Comparison of ENCODE assay signal across 23 cellular contexts in the genomic region with DNA sequence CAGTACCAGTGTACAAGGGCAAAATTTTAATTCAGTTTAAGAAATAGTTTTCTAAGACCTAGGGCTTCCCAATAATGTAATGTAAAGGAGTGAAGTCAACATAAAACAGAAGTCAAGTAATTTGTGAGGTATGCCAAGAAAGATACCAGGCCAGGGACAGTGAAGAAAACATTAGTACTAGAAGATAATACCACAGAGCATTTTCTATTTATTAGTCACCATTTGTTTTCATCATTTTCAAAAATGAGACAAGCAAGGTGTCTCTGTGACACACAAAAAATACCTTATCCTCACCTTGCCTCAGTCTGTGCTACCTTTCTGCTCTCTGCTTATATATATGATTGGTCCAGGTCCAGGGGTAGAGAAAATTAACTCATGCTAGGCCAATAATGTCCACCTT. TPM values are rescaled to one million over a fixed set of nuclear protein-coding genes. Genes with fewer than 3 reads are reported as not detected.
"Had no signal": no experiment of that assay in that cellular context is flagged by ENCODE, and none has a peak within 500 bp of the region (broad histone marks: within the 10 kb centered on the region; RNA-seq: fewer than 3 reads in every experiment).

No MANE protein-coding gene starts in this region.

- H3K4me1 ChIP-seq: body of pancreas, left lung, prostate gland, right atrium auricular region, tibial artery had no signal

- H3K36me3 ChIP-seq: left lung, prostate gland, right atrium auricular region, tibial artery had no signal

- H3K9me3 ChIP-seq: body of pancreas, left lung, prostate gland, right atrium auricular region, tibial artery had no signal

- ATAC-seq: activated CD8-positive, alpha-beta memory T cell treated with anti-CD3 and anti-CD28 coated beads, Interleukin-2, amount 10 ng/mL, durations not matched to agents 7 days and 5 days; activated CD8-positive, alpha-beta T cell treated with anti-CD3 and anti-CD28 coated beads for 36 hours; activated naive CD8-positive, alpha-beta T cell treated with anti-CD3 and anti-CD28 coated beads, Interleukin-2, amount 50 U/mL, for 24 hours; body of pancreas; left lung; natural killer cell had no signal

- H3K27ac ChIP-seq: body of pancreas, left lung, prostate gland, right atrium auricular region, tibial artery, VCaP had no signal

- H3K4me3 ChIP-seq: body of pancreas, left lung, prostate gland, right atrium auricular region, tibial artery had no signal

- DNase-seq: activated CD4-positive, alpha-beta T cell treated with anti-CD3 and anti-CD28 coated beads, Interleukin-2, amount 10 ng/mL, durations not matched to agents 7 days and 5 days; activated CD4-positive, CD25-positive, alpha-beta regulatory T cell treated with anti-CD3 and anti-CD28 coated beads, Interleukin-2, amount 50 U/mL, for 72 hours; activated CD8-positive, alpha-beta memory T cell treated with anti-CD3 and anti-CD28 coated beads, Interleukin-2, amount 10 ng/mL, durations not matched to agents 7 days and 5 days; activated CD8-positive, alpha-beta T cell treated with anti-CD3 and anti-CD28 coated beads for 36 hours; activated gamma-delta T cell; activated naive CD4-positive, alpha-beta T cell treated with anti-CD3 and anti-CD28 coated beads, Interleukin-2, amount 50 U/mL, for 16 hours; activated naive CD8-positive, alpha-beta T cell treated with anti-CD3 and anti-CD28 coated beads, Interleukin-2, amount 50 U/mL, for 24 hours; activated T-cell treated with anti-CD3 and anti-CD28 coated beads for 4 hours; anterior cingulate cortex; body of pancreas; caudate nucleus; effector CD4-positive, alpha-beta T cell; foreskin melanocyte; left lung; midbrain; natural killer cell; stimulated activated CD4-positive, alpha-beta T cell treated with anti-CD3 and anti-CD28 coated beads, Interleukin-12 subunit alpha, Interleukin-12 subunit beta, amount 100 ng/mL, for 4 hours; stimulated activated CD4-positive, alpha-beta T cell treated with anti-CD3 and anti-CD28 coated beads, Interleukin-1b, Interleukin-23, amount 100 ng/mL, for 48 hours; substantia nigra; tibial artery had no signal

- H3K27me3 ChIP-seq: body of pancreas, left lung, right atrium auricular region, tibial artery had no signal

RNA-seq across cellular contexts. Expression of a gene that starts 46.8 kb away (rescaled TPM):
- total RNA-seq: activated CD4-positive, alpha-beta T cell treated with anti-CD3 and anti-CD28 coated beads, Interleukin-2, amount 10 ng/mL, durations not matched to agents 7 days and 5 days; activated CD8-positive, alpha-beta memory T cell treated with anti-CD3 and anti-CD28 coated beads, Interleukin-2, amount 10 ng/mL, durations not matched to agents 7 days and 5 days; activated CD8-positive, alpha-beta T cell treated with anti-CD3 and anti-CD28 coated beads for 36 hours; natural killer cell had no signal
